In the genomic region with DNA sequence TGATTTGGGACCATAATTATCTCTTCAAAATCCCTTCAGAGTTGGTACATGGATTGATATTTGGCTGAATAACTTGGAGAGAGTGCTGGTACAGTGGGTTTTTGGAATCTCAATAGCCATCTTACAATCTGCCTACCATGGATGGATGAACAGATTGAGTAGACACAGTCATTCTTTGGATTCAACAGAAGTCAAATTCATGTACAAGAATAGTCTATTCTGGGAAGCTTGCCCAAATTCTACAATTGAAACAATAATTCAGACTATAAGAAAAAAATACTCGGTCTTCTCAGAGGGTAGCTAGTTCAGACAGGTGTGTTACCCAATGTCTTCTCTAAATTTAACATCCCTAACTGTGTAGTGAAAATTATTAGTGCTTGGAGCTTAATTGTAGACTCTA, we compare ENCODE assay signal across 11 cellular contexts.
DNase-seq lines count a peak whose midpoint lies in the region; TF ChIP-seq lines count a peak whose summit lies in the region.
"Had no signal": no experiment of that assay in that cellular context is flagged by ENCODE, and none has a peak within 500 bp of the region (broad histone marks: within the 10 kb centered on the region; RNA-seq: fewer than 3 reads in every experiment).

No MANE protein-coding gene starts in this region.

- no peaks in the 10 kb centered on the region for H3K36me3 ChIP-seq in thyroid gland

- peaks cover 27 to 32% of the 10 kb centered on the region in 2 donors for H3K4me1 ChIP-seq in thyroid gland
- H3K4me1 ChIP-seq: Caco-2 had no signal

- TF ChIP-seq POLR2A in thyroid gland (IDR thresholded peaks at IDR 0.05) (no peak), erythroblast (IDR thresholded peaks at IDR 0.05; ENCODE audit: low read length) (no peak)

- TF ChIP-seq CTCF in thyroid gland (IDR thresholded peaks at IDR 0.05), result no peak

- peak overlapping the region; percentile 60 to 77 (median 76) for H3K27ac ChIP-seq in thyroid gland
- H3K27ac ChIP-seq: GM23248 had no signal

- 21 to 41% methylated on average over 1 of the region's 1 CpG for WGBS in thyroid gland, 2 donors

- no peaks in the 10 kb centered on the region for H3K27me3 ChIP-seq in thyroid gland

- no peaks in the 10 kb centered on the region for H3K9me3 ChIP-seq in thyroid gland
- H3K9me3 ChIP-seq: Caco-2 had no signal

- intact Hi-C loops in thyroid gland (cut with DNase I), result no loop called here

- H3K4me3 ChIP-seq in thyroid gland (replicated peaks in 1 of 3), result no peak overlapping the region
- H3K4me3 ChIP-seq: GM12878, GM23248 had no signal

- peak; percentile 95 for DNase-seq in DMS79 treated with DMSO at 0.1 percent for 48 hours (lab: John Stamatoyannopoulos, UW)
- DNase-seq in NCI-H1105 (lab: John Stamatoyannopoulos, UW), result peak; percentile 31
- peak; percentile 65 for DNase-seq in cerebellar cortex (ENCODE audit: low spot score)
- DNase-seq in thyroid gland, result no peak
- DNase-seq in erythroblast (lab: John Stamatoyannopoulos, UW), result no peak
- no peak for DNase-seq in NCI-H748 (lab: John Stamatoyannopoulos, UW; ENCODE audit: unreplicated experiment)
- DNase-seq: Caco-2; CD8-positive, alpha-beta memory T cell; GM23248; IMR-90 had no signal

Comparison
In these comparisons a context has a peak if more than half of its experiments do, and no peak if none do; other contexts are left out.
1. DNase-seq: peak in DMS79 treated with DMSO at 0.1 percent for 48 hours (single experiment), NCI-H1105 (single experiment) and cerebellar cortex (single experiment); none in thyroid gland (0 of 2), erythroblast (0 of 2) and NCI-H748 (single experiment).